In the genomic region with DNA sequence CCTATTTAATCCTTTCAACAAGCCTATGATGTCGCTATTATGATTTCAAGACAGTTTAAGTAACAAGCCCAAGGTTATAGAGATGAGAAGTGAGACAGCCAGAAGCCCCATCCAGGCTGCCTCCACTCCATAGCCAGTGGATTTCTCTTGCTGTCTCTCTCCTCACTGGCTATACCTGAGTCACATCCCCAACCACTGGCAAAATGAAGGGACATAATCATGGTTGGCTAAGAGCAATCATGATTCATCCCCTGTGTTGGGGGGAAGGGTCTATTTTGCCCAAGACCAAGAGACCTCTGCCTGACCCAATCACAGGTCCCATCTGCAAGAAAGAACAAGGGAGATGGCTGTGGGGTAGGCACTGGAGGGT, we compare ENCODE assay signal across 20 cellular contexts.
DNase-seq lines count a peak whose midpoint lies in the region; ATAC-seq and TF ChIP-seq lines count a peak whose summit lies in the region.
"Had no signal": no experiment of that assay in that cellular context is flagged by ENCODE, and none has a peak within 500 bp of the region (broad histone marks: within the 10 kb centered on the region; RNA-seq: fewer than 3 reads in every experiment).

No MANE protein-coding gene starts in this region.

- peak; percentile 23 for DNase-seq in A172 (ENCODE audit: low spot score)
- DNase-seq in M059J (ENCODE audit: low read depth), result peak; percentile 53
- no peak for DNase-seq in effector memory CD8-positive, alpha-beta T cell
- DNase-seq in NCI-H510A (lab: John Stamatoyannopoulos, UW), result no peak
- no peak for DNase-seq in NCI-H2227 treated with DMSO at 0.1 percent for 48 hours (lab: John Stamatoyannopoulos, UW)
- DNase-seq: activated CD4-positive, alpha-beta T cell treated with anti-CD3 and anti-CD28 coated beads for 1 hour; amniotic stem cell; islet precursor cell; MV-4-11; NCI-H1930; NCI-H446 treated with DMSO at 0.1 percent for 48 hours; T-helper 9 cell had no signal

- no peak for TF ChIP-seq CTCF in 22Rv1 (IDR thresholded peaks at IDR 0.05)

- H3K27ac ChIP-seq in 22Rv1, result peak overlapping the region; percentile 93
- H3K27ac ChIP-seq: neural progenitor cell had no signal

- H3K36me3 Mint-ChIP-seq in effector memory CD8-positive, alpha-beta T cell (ENCODE audit: insufficient read depth), result peaks cover 6% of the 10 kb centered on the region
- H3K36me3 Mint-ChIP-seq: memory B cell, neural progenitor cell, type B pancreatic cell had no signal

- peak overlapping the region in 1 of 2 donors; percentile 49 for H3K4me3 Mint-ChIP-seq in effector memory CD8-positive, alpha-beta T cell
- H3K4me3 Mint-ChIP-seq: memory B cell; neural progenitor cell; stimulated activated naive CD8-positive, alpha-beta T cell treated with anti-CD3 and anti-CD28 coated beads, Interleukin-15, Interleukin-2, amounts not matched to agents 100 ng/mL and 50 ng/mL, for 24 hours; type B pancreatic cell had no signal

- H3K9me3 Mint-ChIP-seq in effector memory CD8-positive, alpha-beta T cell, result peaks cover under 1 to 4% of the 10 kb centered on the region in 2 donors
- H3K9me3 Mint-ChIP-seq: neural progenitor cell; stimulated activated naive CD8-positive, alpha-beta T cell treated with anti-CD3 and anti-CD28 coated beads, Interleukin-15, Interleukin-2, amounts not matched to agents 100 ng/mL and 50 ng/mL, for 24 hours; type B pancreatic cell had no signal

- peaks cover 60 to 68% of the 10 kb centered on the region in 2 donors for H3K4me1 Mint-ChIP-seq in effector memory CD8-positive, alpha-beta T cell (ENCODE audit: low read depth in 2 of 2)

- no peak for ATAC-seq in effector memory CD8-positive, alpha-beta T cell (replicated peaks)
- no peak for ATAC-seq in GM21515 (IDR thresholded peaks at IDR 0.05; ENCODE audit: unreplicated experiment)
- ATAC-seq in GM19455 (IDR thresholded peaks at IDR 0.05; ENCODE audit: unreplicated experiment), result no peak
- ATAC-seq: HepG2 had no signal

- H3K27ac Mint-ChIP-seq in effector memory CD8-positive, alpha-beta T cell, result peak overlapping the region; percentile 91 to 99
- H3K27ac Mint-ChIP-seq: memory B cell; neural progenitor cell; stimulated activated naive CD8-positive, alpha-beta T cell treated with anti-CD3 and anti-CD28 coated beads, Interleukin-15, Interleukin-2, amounts not matched to agents 100 ng/mL and 50 ng/mL, for 24 hours; type B pancreatic cell had no signal

- no peaks in the 10 kb centered on the region for H3K27me3 Mint-ChIP-seq in effector memory CD8-positive, alpha-beta T cell
- H3K27me3 Mint-ChIP-seq: stimulated activated naive CD8-positive, alpha-beta T cell treated with anti-CD3 and anti-CD28 coated beads, Interleukin-15, Interleukin-2, amounts not matched to agents 100 ng/mL and 50 ng/mL, for 24 hours had no signal

Comparison
In these comparisons a context has a peak if more than half of its experiments do, and no peak if none do; other contexts are left out.
1. DNase-seq: peak in A172 (single experiment) and M059J (single experiment); none in effector memory CD8-positive, alpha-beta T cell (0 of 3), NCI-H510A (single experiment) and NCI-H2227 treated with DMSO at 0.1 percent for 48 hours (single experiment).